20 cellular contexts compared by ENCODE assay signal in the genomic region with DNA sequence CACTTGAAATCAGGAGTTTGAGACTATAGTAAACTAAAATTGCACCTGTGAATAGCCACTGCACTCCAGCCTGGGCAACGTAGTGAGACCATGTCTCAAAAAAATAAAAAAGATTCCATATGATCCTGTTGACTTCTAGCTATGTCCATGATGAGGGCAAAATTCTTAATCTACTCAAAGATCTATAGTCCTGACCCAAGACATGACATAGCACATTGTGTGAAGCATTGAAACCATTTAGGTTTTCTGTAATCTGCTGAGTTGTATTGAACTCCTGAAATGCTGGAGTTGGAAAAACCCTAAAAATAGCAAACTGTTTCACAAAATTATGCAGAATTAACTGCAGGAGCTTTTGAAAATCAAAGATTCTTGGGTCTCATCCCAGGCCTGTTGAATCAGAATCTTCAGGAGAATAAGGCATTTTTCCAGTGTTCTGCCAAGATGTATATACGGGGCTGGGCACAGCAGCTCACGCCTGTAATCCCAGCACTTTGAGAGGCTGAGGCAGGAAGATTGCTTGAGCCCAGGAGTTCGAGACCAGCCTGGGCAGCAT. TPM values are rescaled to one million over a fixed set of nuclear protein-coding genes. Genes with fewer than 3 reads are reported as not detected.
DNase-seq lines count a peak whose midpoint lies in the region.
"Had no signal": no experiment of that assay in that cellular context is flagged by ENCODE, and none has a peak within 500 bp of the region (broad histone marks: within the 10 kb centered on the region; RNA-seq: fewer than 3 reads in every experiment).

No MANE protein-coding gene starts in this region.

- peak overlapping the region; percentile 23 for H3K27ac ChIP-seq in urinary bladder (ENCODE audit: low read depth)

- DNase-seq in EH (ENCODE audit: low read depth) (peak; percentile 6), adipocyte (ENCODE audit: low read depth) (no peak), inferior parietal cortex (ENCODE audit: extremely low spot score) (peak; percentile 37), NCI-H2081 treated with DMSO at 0.1 percent for 48 hours (lab: John Stamatoyannopoulos, UW) (no peak), NCI-H774 (lab: John Stamatoyannopoulos, UW) (no peak), AML-193 (lab: John Stamatoyannopoulos, UW) (no peak)
- DNase-seq: DMS79 treated with DMSO at 0.1 percent for 48 hours; HCEC 1CT; KG1; NCI-H1092; NCI-H1436; NCI-H187 treated with DMSO at 0.1 percent for 48 hours; NCI-H510A; NCI-H748 treated with DMSO at 0.1 percent for 48 hours; NK-92 treated with Interleukin-12 subunit alpha and Interleukin-12 subunit beta, amount 100 ng/mL, for 24 hours had no signal

- no peak overlapping the region for H3K4me3 ChIP-seq in adipocyte (ENCODE audit: low read length)
- no peak overlapping the region for H3K4me3 ChIP-seq in urinary bladder (ENCODE audit: low read depth, low read length)
- H3K4me3 ChIP-seq: GM12878, GM23338 had no signal

- H3K9me3 ChIP-seq in adipocyte (ENCODE audit: control insufficient read depth, low read length) = no peaks in the 10 kb centered on the region

- WGBS in urinary bladder = 89% methylated on average over 4 of the region's 4 CpGs

- no peaks in the 10 kb centered on the region for H3K27me3 ChIP-seq in adipocyte (replicated peaks; ENCODE audit: control insufficient read depth, insufficient read depth, low read length)

- peaks cover 71% of the 10 kb centered on the region for H3K36me3 ChIP-seq in adipocyte (ENCODE audit: control insufficient read depth, insufficient read depth, low read length, severe bottlenecking)
- H3K36me3 ChIP-seq in urinary bladder (ENCODE audit: insufficient read depth) = peaks cover 6% of the 10 kb centered on the region

- H3K4me1 ChIP-seq in adipocyte (ENCODE audit: control insufficient read depth, insufficient read depth, low read length) (peaks cover 44% of the 10 kb centered on the region), urinary bladder (ENCODE audit: insufficient read depth) (no peaks in the 10 kb centered on the region)

- peak overlapping the region; percentile 58 for H3K9ac ChIP-seq in adipocyte (ENCODE audit: low read length)

RNA-seq across cellular contexts. Expression of a gene that starts 29.8 kb away (rescaled TPM):
- total RNA-seq in urinary bladder = 163 TPM
- 542 TPM for polyA plus RNA-seq in urinary bladder

RNA-seq across cellular contexts. Expression of a gene that starts 42.2 kb away (rescaled TPM):
- 119 TPM for total RNA-seq in urinary bladder
- polyA plus RNA-seq in urinary bladder = 31.9 TPM

RNA-seq across cellular contexts. Expression of a gene that starts 42.6 kb away (rescaled TPM):
- 55.3 TPM for total RNA-seq in urinary bladder
- polyA plus RNA-seq in urinary bladder = 8.4 TPM

RNA-seq across cellular contexts. Expression of a gene that starts 47.5 kb away (rescaled TPM):
- total RNA-seq in urinary bladder = not detected
- not detected for polyA plus RNA-seq in urinary bladder
- total RNA-seq: GM12878, HT1080 had no signal
- polyA plus RNA-seq: CD14-positive monocyte, GM23338 had no signal

Comparison
In these comparisons a context has a peak if more than half of its experiments do, and no peak if none do; other contexts are left out.
1. DNase-seq: peak in EH (single experiment) and inferior parietal cortex (single experiment); none in adipocyte (single experiment), NCI-H2081 treated with DMSO at 0.1 percent for 48 hours (single experiment), NCI-H774 (single experiment) and AML-193 (0 of 2).